Comparison of ENCODE assay signal across 17 cellular contexts in genomic region chr16:4455951-4456350, GRCh38. TPM values are rescaled to one million over a fixed set of nuclear protein-coding genes. Genes with fewer than 3 reads are reported as not detected.
DNase-seq lines count a peak whose midpoint lies in the region; ATAC-seq and TF ChIP-seq lines count a peak whose summit lies in the region.
"Had no signal": no experiment of that assay in that cellular context is flagged by ENCODE, and none has a peak within 500 bp of the region (broad histone marks: within the 10 kb centered on the region; RNA-seq: fewer than 3 reads in every experiment).

No MANE protein-coding gene starts in this region.

- H2AFZ ChIP-seq in OCI-LY7 (ENCODE audit: low read length): no peak overlapping the region

- no peak for TF ChIP-seq CTCF in OCI-LY7 (conservative IDR thresholded peaks at IDR 0.05; ENCODE audit: low read length)
- no peak for TF ChIP-seq CTCF in endothelial cell (IDR thresholded peaks at IDR 0.05; ENCODE audit: unreplicated experiment)
- TF ChIP-seq CTCF in upper lobe of left lung (IDR thresholded peaks at IDR 0.05): no peak

- no peak for TF ChIP-seq EP300 in upper lobe of left lung (IDR thresholded peaks at IDR 0.05)

- no peak for TF ChIP-seq POLR2A in upper lobe of left lung (IDR thresholded peaks at IDR 0.05)

- peak overlapping the region; percentile 42 for H3K4me3 Mint-ChIP-seq in endothelial cell (ENCODE audit: unreplicated experiment)
- H3K4me3 Mint-ChIP-seq: CD8-positive, alpha-beta T cell had no signal

- intact Hi-C loops in OCI-LY7 (cut with micrococcal nuclease; ENCODE audit: unreplicated experiment): no loop called here

- BruUV-seq in OCI-LY7 (replicated peaks; lab: Mats Ljungman, UMichigan): TSS peak; percentile 61

- DNase-seq in OCI-LY7 (ENCODE audit: low spot score): no peak
- DNase-seq in endothelial cell (ENCODE audit: low spot score): no peak
- DNase-seq in DMS 273 (lab: John Stamatoyannopoulos, UW; ENCODE audit: unreplicated experiment): no peak
- DNase-seq in upper lobe of left lung: no peak
- DNase-seq: BE2C; CD8-positive, alpha-beta T cell; DMS79 treated with DMSO at 0.1 percent for 48 hours; MV-4-11; NCI-H1417; NCI-H2081; NCI-H510A; NCI-H82; Right ventricle myocardium superior; SK-N-SH had no signal

- H3K9ac ChIP-seq in BLaER1: no peak overlapping the region
- H3K9ac ChIP-seq: SK-N-SH had no signal

- no peak overlapping the region for H3K4me3 ChIP-seq in BLaER1
- H3K4me3 ChIP-seq in OCI-LY7 (ENCODE audit: low read depth, low read length, poor library complexity, severe bottlenecking): no peak overlapping the region
- no peak overlapping the region for H3K4me3 ChIP-seq in upper lobe of left lung

- H3K27me3 Mint-ChIP-seq in endothelial cell (ENCODE audit: unreplicated experiment): no peaks in the 10 kb centered on the region

- H3K36me3 Mint-ChIP-seq in endothelial cell (ENCODE audit: low read depth, unreplicated experiment): peaks cover 15% of the 10 kb centered on the region

- H3K4me1 ChIP-seq in BLaER1: peaks cover 24% of the 10 kb centered on the region
- H3K4me1 ChIP-seq in OCI-LY7 (ENCODE audit: insufficient read depth, low read length, poor library complexity, severe bottlenecking): no peaks in the 10 kb centered on the region
- peaks cover 0 to 13% (median 6%) of the 10 kb centered on the region in 4 donors for H3K4me1 ChIP-seq in upper lobe of left lung
- H3K4me1 ChIP-seq: BE2C had no signal

- H3K9me3 ChIP-seq in BLaER1 (no peaks in the 10 kb centered on the region), OCI-LY7 (ENCODE audit: low read length) (no peaks in the 10 kb centered on the region), upper lobe of left lung (no peaks in the 10 kb centered on the region)
- H3K9me3 ChIP-seq: BE2C, SK-N-SH had no signal

- no peaks in the 10 kb centered on the region for H3K9me2 ChIP-seq in OCI-LY7 (ENCODE audit: insufficient read depth, low read length)
- H3K9me2 ChIP-seq: SK-N-SH had no signal

- H3K36me3 ChIP-seq in BLaER1 (peaks cover 100% of the 10 kb centered on the region), OCI-LY7 (ENCODE audit: insufficient read depth, low read length) (peaks cover 92% of the 10 kb centered on the region), upper lobe of left lung (peaks cover 0 to 78% (median 49%) of the 10 kb centered on the region in 4 donors)

- H4K20me1 ChIP-seq in BLaER1 (peaks cover 73% of the 10 kb centered on the region), OCI-LY7 (ENCODE audit: insufficient read depth, low read length) (no peaks in the 10 kb centered on the region)

- no peaks in the 10 kb centered on the region for H3K4me1 Mint-ChIP-seq in endothelial cell (ENCODE audit: unreplicated experiment)

- H3K9me3 Mint-ChIP-seq in endothelial cell (ENCODE audit: unreplicated experiment): no peaks in the 10 kb centered on the region
- H3K9me3 Mint-ChIP-seq: CD8-positive, alpha-beta T cell had no signal

- no peak for ATAC-seq in upper lobe of left lung (ENCODE audit: low FRiP score in 2 of 2)
- ATAC-seq: CD8-positive, alpha-beta T cell; HCT116 had no signal

- CTCF ChIA-PET in OCI-LY7 (lab: Charles Lee; ENCODE audit: unreplicated experiment): no interaction called here

- H3K27ac ChIP-seq in BLaER1: 0 out of 2 replicates have a peak overlapping the region, but pooled peaks have one; percentile 16
- no peak overlapping the region for H3K27ac ChIP-seq in OCI-LY7 (ENCODE audit: low read depth, low read length, poor library complexity, severe bottlenecking)
- no peak overlapping the region for H3K27ac ChIP-seq in upper lobe of left lung
- H3K27ac ChIP-seq: HL-60 had no signal

- POLR2A ChIA-PET in OCI-LY7 (lab: Charles Lee): no interaction called here

- no peaks in the 10 kb centered on the region for H3K79me2 ChIP-seq in OCI-LY7 (ENCODE audit: insufficient read depth, low read depth, low read length)

- H3K27ac Mint-ChIP-seq in endothelial cell (ENCODE audit: unreplicated experiment): no peak overlapping the region
- H3K27ac Mint-ChIP-seq: CD8-positive, alpha-beta T cell had no signal

- no peak overlapping the region for H3K4me2 ChIP-seq in BLaER1
- H3K4me2 ChIP-seq in OCI-LY7 (ENCODE audit: low read length): no peak overlapping the region
- H3K4me2 ChIP-seq: SK-N-SH had no signal

- H3K27me3 ChIP-seq in BLaER1 (no peaks in the 10 kb centered on the region), upper lobe of left lung (no peaks in the 10 kb centered on the region)
- H3K27me3 ChIP-seq: BE2C had no signal

- 87% methylated on average over 10 of the region's 10 CpGs; no CpG with 5 or more reads in 1 of the 2 donors for WGBS in upper lobe of left lung, 2 donors

RNA-seq across cellular contexts. Expression of gene NMRAL1, which starts 18.5 kb away (rescaled TPM):
- total RNA-seq in OCI-LY7 (2014; rRNA removed; shearing (Covaris generic)): 92.8 and 113 TPM in 2 replicates
- total RNA-seq in OCI-LY7 (2022) (114 and 139 TPM in 2 replicates), endothelial cell (ENCODE audit: unreplicated experiment) (35.3 TPM), upper lobe of left lung (10 to 100 TPM; 34.4 to 80.7 (median 43.3) TPM)

RNA-seq across cellular contexts. Expression of gene HMOX2, which starts 20.2 kb away (rescaled TPM):
- 46.0 and 55.2 TPM in 2 replicates for total RNA-seq in OCI-LY7 (2014; rRNA removed; shearing (Covaris generic))
- total RNA-seq in OCI-LY7 (2022): 37.0 and 39.5 TPM in 2 replicates
- total RNA-seq in endothelial cell (ENCODE audit: unreplicated experiment): 225 TPM
- 10 to 100 TPM; 22.0 to 93.9 (median 53.8) TPM for total RNA-seq in upper lobe of left lung

RNA-seq across cellular contexts. Expression of gene DNAJA3, which starts 30.3 kb away (rescaled TPM):
- 89.8 and 94.5 TPM in 2 replicates for total RNA-seq in OCI-LY7 (2014; rRNA removed; shearing (Covaris generic))
- total RNA-seq in OCI-LY7 (2022) (89.7 and 94.3 TPM in 2 replicates), endothelial cell (ENCODE audit: unreplicated experiment) (32.0 TPM), upper lobe of left lung (10 to 100 TPM; 31.2 to 61.8 (median 36.6) TPM)

RNA-seq across cellular contexts. Expression of gene CORO7, which starts 39.6 kb away (rescaled TPM):
- 64.0 and 77.2 TPM in 2 replicates for total RNA-seq in OCI-LY7 (2014; rRNA removed; shearing (Covaris generic))
- 112 and 115 TPM in 2 replicates for total RNA-seq in OCI-LY7 (2022)
- total RNA-seq in endothelial cell (ENCODE audit: unreplicated experiment): 103 TPM
- 100 to 1,000 TPM in 2 of 6 donors, 10 to 100 TPM in 4; 42.9 to 235 (median 69.0) TPM for total RNA-seq in upper lobe of left lung
